Comparison of ENCODE assay signal across 26 cellular contexts in genomic region chr5:112682621-112683061, GRCh38. TPM values are rescaled to one million over a fixed set of nuclear protein-coding genes. Genes with fewer than 3 reads are reported as not detected.
A peak's percentile ranks its signal among the peaks of the same experiment; 100 is the strongest.
DNase-seq lines count a peak whose midpoint lies in the region; TF ChIP-seq lines count a peak whose summit lies in the region.
"Had no signal": no experiment of that assay in that cellular context is flagged by ENCODE, and none has a peak within 500 bp of the region (broad histone marks: within the 10 kb centered on the region; RNA-seq: fewer than 3 reads in every experiment).

No MANE protein-coding gene starts in this region.

- no peak overlapping the region for H3K4me2 ChIP-seq in SK-N-SH
- H3K4me2 ChIP-seq: A549, smooth muscle cell had no signal

- peak; percentile 65 for DNase-seq in AG08395 (ENCODE audit: low spot score)
- DNase-seq in HCEC 1CT: peak; percentile 90
- DNase-seq in SK-N-SH: no peak
- DNase-seq in fibroblast of villous mesenchyme (ENCODE audit: low read depth): peak; percentile 60
- no peak for DNase-seq in HPDE6-E6E7 (ENCODE audit: extremely low spot score)
- no peak for DNase-seq in NCI-H2171 (lab: John Stamatoyannopoulos, UW)
- DNase-seq in retina: no peak
- no peak for DNase-seq in GDM1 (lab: John Stamatoyannopoulos, UW)
- DNase-seq: activated CD4-positive, alpha-beta T cell treated with anti-CD3 and anti-CD28 coated beads, Interleukin-2, amount 10 ng/mL, durations not matched to agents 24 days and 14 days; activated CD8-positive, alpha-beta memory T cell treated with anti-CD3 and anti-CD28 coated beads, Interleukin-2, amount 50 U/mL, for 4 hours; aorta; Caco-2; foreskin melanocyte; hippocampal formation; midbrain; natural killer cell; NCI-H1105; NCI-H1930; NCI-H345; NCI-H748 treated with DMSO at 0.1 percent for 48 hours; stimulated activated CD4-positive, alpha-beta T cell treated with anti-CD3 and anti-CD28 coated beads, Interleukin-2, amount 100 ng/mL, for 24 hours; substantia nigra; upper lobe of right lung; WERI-Rb-1 had no signal

- H3K4me1 ChIP-seq in SK-N-SH (ENCODE audit: control insufficient read depth in 1 of 2, insufficient read depth in 2 of 2, low read depth in 1 of 2, low read length in 1 of 2): peaks cover 0 to 9% of the 10 kb centered on the region in 2 experiments; a peak in 3 of 4 replicates
- H3K4me1 ChIP-seq: A549, Caco-2, upper lobe of right lung had no signal

- H3K4me3 ChIP-seq in SK-N-SH (ENCODE audit: low read depth in 2 of 2, low read length in 1 of 2) (no peak overlapping the region), fibroblast of villous mesenchyme (ENCODE audit: low read depth, low read length) (no peak overlapping the region)
- H3K4me3 ChIP-seq: A549, smooth muscle cell, upper lobe of right lung had no signal

- no peaks in the 10 kb centered on the region for H4K20me1 ChIP-seq in SK-N-SH (ENCODE audit: insufficient read depth)

- no peak overlapping the region for H2AFZ ChIP-seq in SK-N-SH (ENCODE audit: low read depth)

- POLR2A ChIA-PET in SK-N-SH (lab: Yijun Ruan, JAX): no interaction called here

- TF ChIP-seq EP300 in SK-N-SH (IDR thresholded peaks at IDR 0.05; ENCODE audit: borderline replicate concordance in 1 of 2, low read depth in 1 of 2, low read length in 1 of 2): no peak

- no peaks in the 10 kb centered on the region for H3K36me3 ChIP-seq in SK-N-SH (replicated peaks in 1 of 2; ENCODE audit: control insufficient read depth in 1 of 2, insufficient read depth in 2 of 2, low read length in 1 of 2)
- H3K36me3 ChIP-seq: upper lobe of right lung, WERI-Rb-1 had no signal

- no peak overlapping the region for H3K9ac ChIP-seq in SK-N-SH

- H3K27ac ChIP-seq in SK-N-SH (ENCODE audit: low read depth in 2 of 2, low read length in 1 of 2): no peak overlapping the region; a peak in 1 of 4 replicates
- H3K27ac ChIP-seq: A549, upper lobe of right lung, WERI-Rb-1 had no signal

- CTCF ChIA-PET in SK-N-SH (lab: Yijun Ruan, JAX): interaction anchor here (1.0 kb wide), 1 partner anchor 9 kb away, joined by 3 read pairs; no protein-coding TSS in a partner anchor

- TF ChIP-seq RAD21 in SK-N-SH (IDR thresholded peaks at IDR 0.05; ENCODE audit: low read length): no peak

- H3K27me3 ChIP-seq in SK-N-SH (ENCODE audit: insufficient read depth): no peaks in the 10 kb centered on the region
- H3K27me3 ChIP-seq: upper lobe of right lung had no signal

- no peak for TF ChIP-seq CTCF in SK-N-SH (IDR thresholded peaks at IDR 0.05)
- no peak for TF ChIP-seq CTCF in fibroblast of villous mesenchyme (IDR thresholded peaks at IDR 0.05; ENCODE audit: insufficient read depth, low read depth, low read length)

- H3K79me2 ChIP-seq in SK-N-SH (ENCODE audit: insufficient read depth): no peaks in the 10 kb centered on the region

- H3F3A ChIP-seq in SK-N-SH (replicated peaks; ENCODE audit: insufficient read depth): peaks cover 34% of the 10 kb centered on the region

- WGBS in SK-N-SH (ENCODE audit: low lambda C conversion rate): 83% methylated on average over 3 of the region's 3 CpGs

- no peaks in the 10 kb centered on the region for H3K9me3 ChIP-seq in SK-N-SH
- H3K9me3 ChIP-seq: A549, Caco-2, upper lobe of right lung had no signal

- H3K9me2 ChIP-seq in SK-N-SH: no peaks in the 10 kb centered on the region

TF ChIP-seq in SK-N-SH, 30 proteins besides CTCF, POLR2A, EP300 and RAD21:
- TF ChIP-seq TCF12 (IDR thresholded peaks at IDR 0.05) (peak; percentile 40; the same call in 1 of the 2 replicates), NFIC (IDR thresholded peaks at IDR 0.05; ENCODE audit: borderline replicate concordance) (no peak), FOSL2 (IDR thresholded peaks at IDR 0.05; ENCODE audit: borderline replicate concordance, low read depth) (no peak), ZBTB33 (IDR thresholded peaks at IDR 0.05; ENCODE audit: borderline replicate concordance, low read depth) (no peak), IRF3 (IDR thresholded peaks at IDR 0.05; ENCODE audit: low read depth, low read length) (no peak), USF1 (IDR thresholded peaks at IDR 0.05; ENCODE audit: borderline replicate concordance, low read depth) (no peak), NRF1 (IDR thresholded peaks at IDR 0.05; ENCODE audit: low read depth, low read length) (no peak), TEAD4 (IDR thresholded peaks at IDR 0.05; ENCODE audit: borderline replicate concordance, insufficient read depth) (no peak), PBX3 (IDR thresholded peaks at IDR 0.05) (peak; percentile 63), FOXJ3 (CRISPR knock-in tag; IDR thresholded peaks at IDR 0.05) (no peak)

RNA-seq across cellular contexts. Expression of gene APC, which starts 55.0 kb away (rescaled TPM):
- 5.1 and 6.2 TPM in 2 replicates for polyA plus RNA-seq in SK-N-SH (2012; rRNA removed)
- 4.6 and 5.5 TPM in 2 replicates for polyA plus RNA-seq in SK-N-SH (2012; cell fraction: cytosol; rRNA removed)
- 7.6 and 10.2 TPM in 2 replicates for polyA plus RNA-seq in SK-N-SH (2012; cell fraction: nucleus; rRNA removed)
- 57.0 and 69.1 TPM in 2 replicates for total RNA-seq in fibroblast of villous mesenchyme

Comparison
In these comparisons a context has a peak if more than half of its experiments do, and no peak if none do; other contexts are left out.
1. DNase-seq: peak in AG08395 (single experiment), HCEC 1CT (single experiment) and fibroblast of villous mesenchyme (single experiment); none in SK-N-SH (single experiment), HPDE6-E6E7 (single experiment), NCI-H2171 (single experiment), retina (single experiment) and GDM1 (single experiment).